15 cellular contexts compared by ENCODE assay signal in genomic region chr13:91056746-91057145, GRCh38.
DNase-seq lines count a peak whose midpoint lies in the region; ATAC-seq, FAIRE-seq and TF ChIP-seq lines count a peak whose summit lies in the region.
"Had no signal": no experiment of that assay in that cellular context is flagged by ENCODE, and none has a peak within 500 bp of the region (broad histone marks: within the 10 kb centered on the region; RNA-seq: fewer than 3 reads in every experiment).

No MANE protein-coding gene starts in this region.

- no peak for TF ChIP-seq RAD21 in GM12878 (IDR thresholded peaks at IDR 0.05; ENCODE audit: insufficient read depth, low read depth, low read length)

- no peaks in the 10 kb centered on the region for H3K36me3 ChIP-seq in GM12878 (ENCODE audit: control insufficient read depth in 2 of 2, insufficient read depth in 2 of 2, low read length in 1 of 2)
- H3K36me3 ChIP-seq in esophagus squamous epithelium, result no peaks in the 10 kb centered on the region
- H3K36me3 ChIP-seq: brain microvascular endothelial cell, SJSA1 had no signal

- H3K27ac ChIP-seq in GM12878 (ENCODE audit: control insufficient read depth, insufficient read depth) (peak overlapping the region; percentile 58; the same call in 1 of the 2 replicates), esophagus squamous epithelium (no peak overlapping the region)
- H3K27ac ChIP-seq: brain microvascular endothelial cell, HL-60, parathyroid adenoma, SJSA1 had no signal

- intact Hi-C loops in GM12878 (cut with micrococcal nuclease; ENCODE audit: unreplicated experiment), result loop anchor here (10.0 kb wide), 1 partner anchor 462 kb away; no protein-coding TSS in a partner anchor
- intact Hi-C loops in esophagus squamous epithelium (cut with DNase I), result no loop called here

- no peaks in the 10 kb centered on the region for H3K79me2 ChIP-seq in GM12878 (ENCODE audit: control insufficient read depth, insufficient read depth, low read length)
- H3K79me2 ChIP-seq: parathyroid adenoma had no signal

- TF ChIP-seq EP300 in GM12878 (IDR thresholded peaks at IDR 0.05; ENCODE audit: borderline replicate concordance in 1 of 2, control insufficient read depth in 1 of 2, low read depth in 2 of 2, low read length in 2 of 2), result peak; percentile 30 to 33; a peak in 1 of 4 replicates

- no TSS peak for BruUV-seq in GM12878 (replicated peaks; lab: Mats Ljungman, UMichigan)

- no peaks in the 10 kb centered on the region for H3K27me3 ChIP-seq in GM12878 (replicated peaks in 1 of 2; ENCODE audit: control insufficient read depth in 2 of 2, insufficient read depth in 2 of 2, low read length in 1 of 2)
- no peaks in the 10 kb centered on the region for H3K27me3 ChIP-seq in esophagus squamous epithelium
- H3K27me3 ChIP-seq: brain microvascular endothelial cell, SJSA1 had no signal

- no peak overlapping the region for H3K9ac ChIP-seq in GM12878 (ENCODE audit: control insufficient read depth, insufficient read depth, low read length)
- H3K9ac ChIP-seq: parathyroid adenoma had no signal

- CTCF ChIA-PET in GM12878 (lab: Yijun Ruan, JAX), result interaction anchor here (0.7 to 1.7 kb wide), 7 partner anchors 8 to 529 kb away, joined by 3 to 8 read pairs (median 4); no protein-coding TSS in a partner anchor

- H3K4me1 Mint-ChIP-seq in activated T-cell treated with anti-CD3 and anti-CD28 coated beads, Interleukin-2, amount 50 U/mL, for 4 hours (ENCODE audit: low read depth), result no peaks in the 10 kb centered on the region
- H3K4me1 Mint-ChIP-seq: memory B cell had no signal

- H2AFZ ChIP-seq in GM12878 (ENCODE audit: control insufficient read depth, low read depth, low read length), result peak overlapping the region; percentile 33; the same call in 1 of the 2 replicates
- H2AFZ ChIP-seq: parathyroid adenoma had no signal

- 19% methylated on average over 2 of the region's 2 CpGs for WGBS in GM12878 (ENCODE audit: insufficient coverage, insufficient replicate concordance, low lambda C conversion rate, missing lambda C conversion rate)
- WGBS in esophagus squamous epithelium, 2 donors, result 44 to 58% methylated on average over 2 of the region's 2 CpGs

- POLR2A ChIA-PET in GM12878 (lab: Charles Lee), result no interaction called here

- SMC1A ChIA-PET in GM12878 (lab: Charles Lee; ENCODE audit: uncharacterized antibody, unreplicated experiment), result interaction anchor here (1.8 to 2.3 kb wide), 4 partner anchors 8 to 21 kb away, joined by 5 to 10 read pairs (median 8); no protein-coding TSS in a partner anchor

- peak; percentile 69 for FAIRE-seq in GM12878 (lab: Jason Lieb, UNC)

- DNase-seq in GM12878 (ENCODE audit: low read depth, low spot score) (peak; percentile 57), GM19238 (ENCODE audit: insufficient read length, low spot score) (no peak), esophagus squamous epithelium (lab: John Stamatoyannopoulos, UW) (no peak)
- no peak for DNase-seq in activated effector memory CD4-positive, alpha-beta T cell treated with Interleukin-2 at 50 U/mL for 16 hours
- DNase-seq in activated T-cell treated with anti-CD3 and anti-CD28 coated beads, Interleukin-2, amount 50 U/mL, for 4 hours, result no peak
- DNase-seq: brain microvascular endothelial cell, NCI-H510A had no signal

- no peak overlapping the region for H3K4me3 Mint-ChIP-seq in activated T-cell treated with anti-CD3 and anti-CD28 coated beads, Interleukin-2, amount 50 U/mL, for 4 hours
- H3K4me3 Mint-ChIP-seq: memory B cell, WTC11 had no signal

- H3K9me3 ChIP-seq in GM12878 (replicated peaks; ENCODE audit: control insufficient read depth, insufficient read depth, low read length), result no peaks in the 10 kb centered on the region; the same call in 2 of the 3 replicates
- no peaks in the 10 kb centered on the region for H3K9me3 ChIP-seq in esophagus squamous epithelium
- H3K9me3 ChIP-seq: SJSA1 had no signal

- H3K9me3 Mint-ChIP-seq in activated T-cell treated with anti-CD3 and anti-CD28 coated beads, Interleukin-2, amount 50 U/mL, for 4 hours, result peaks cover 5% of the 10 kb centered on the region

- no peak for TF ChIP-seq POLR2A in GM12878 (IDR thresholded peaks at IDR 0.05; ENCODE audit: low read depth, low read length)
- no peak for TF ChIP-seq POLR2A in esophagus squamous epithelium (IDR thresholded peaks at IDR 0.05)

- no peaks in the 10 kb centered on the region for H4K20me1 ChIP-seq in GM12878 (ENCODE audit: control insufficient read depth, insufficient read depth)

- in situ Hi-C loops in GM12878 (cut with MboI), result no loop called here

- H3K4me3 ChIP-seq in GM12878 (no peak overlapping the region), esophagus squamous epithelium (no peak overlapping the region)
- H3K4me3 ChIP-seq: SJSA1 had no signal

- 0 out of 2 replicates have a peak overlapping the region, but pooled peaks have one; percentile 30 for H3K4me2 ChIP-seq in GM12878 (ENCODE audit: control insufficient read depth, insufficient read depth)

- H3K36me3 Mint-ChIP-seq in activated T-cell treated with anti-CD3 and anti-CD28 coated beads, Interleukin-2, amount 50 U/mL, for 4 hours (ENCODE audit: insufficient read depth), result no peaks in the 10 kb centered on the region

- ATAC-seq in GM18873 (IDR thresholded peaks at IDR 0.05; ENCODE audit: low FRiP score, unreplicated experiment) (peak; percentile 93), GM21619 (IDR thresholded peaks at IDR 0.05; ENCODE audit: unreplicated experiment) (peak; percentile 75), HG03103 (IDR thresholded peaks at IDR 0.05; ENCODE audit: low read depth, unreplicated experiment) (peak; percentile 53), GM12878 (peak; percentile 95)
- ATAC-seq in activated T-cell treated with anti-CD3 and anti-CD28 coated beads, Interleukin-2, amount 50 U/mL, for 4 hours, result no peak
- ATAC-seq: WTC11 had no signal

- H3K4me1 ChIP-seq in GM12878 (ENCODE audit: control insufficient read depth, insufficient read depth, low read length), result no peaks in the 10 kb centered on the region
- H3K4me1 ChIP-seq in esophagus squamous epithelium, result no peaks in the 10 kb centered on the region
- H3K4me1 ChIP-seq: parathyroid adenoma, SJSA1 had no signal

- RAD21 ChIA-PET in GM12878 (lab: Charles Lee; ENCODE audit: unreplicated experiment), result interaction anchor here (1.6 kb wide), 1 partner anchor 21 kb away, joined by 5 read pairs; no protein-coding TSS in a partner anchor

- H3K27me3 Mint-ChIP-seq in activated T-cell treated with anti-CD3 and anti-CD28 coated beads, Interleukin-2, amount 50 U/mL, for 4 hours (ENCODE audit: low read depth), result no peaks in the 10 kb centered on the region
- H3K27me3 Mint-ChIP-seq: memory B cell had no signal

- TF ChIP-seq CTCF in GM12878 (IDR thresholded peaks at IDR 0.05 in 2 of 3, conservative IDR thresholded peaks at IDR 0.05 in 1 of 3; ENCODE audit: control insufficient read depth in 2 of 3, extremely low read depth in 1 of 3, insufficient read depth in 1 of 3, low read depth in 3 of 3, low read length in 3 of 3) (no peak), esophagus squamous epithelium (IDR thresholded peaks at IDR 0.05) (no peak)

TF ChIP-seq in GM12878, 131 proteins besides CTCF, POLR2A, EP300 and RAD21 (continues in another document):
- TF ChIP-seq BRCA1 (IDR thresholded peaks at IDR 0.05; ENCODE audit: low read depth, low read length), result no peak
- peak; percentile 7 for TF ChIP-seq SP1 (IDR thresholded peaks at IDR 0.05; ENCODE audit: low read depth, low read length)
- no peak for TF ChIP-seq SIX5 (IDR thresholded peaks at IDR 0.05; ENCODE audit: low read depth, low read length, severe bottlenecking)
- TF ChIP-seq RELA (IDR thresholded peaks at IDR 0.05; ENCODE audit: borderline replicate concordance, partially characterized antibody), result no peak
- no peak for TF ChIP-seq USF1 (IDR thresholded peaks at IDR 0.05; ENCODE audit: borderline replicate concordance, extremely low read length, insufficient read depth, low read depth, low read length)
- no peak for TF ChIP-seq POU2F2 (IDR thresholded peaks at IDR 0.05; ENCODE audit: borderline replicate concordance, low read depth, low read length)
- TF ChIP-seq MTA2 (IDR thresholded peaks at IDR 0.05; ENCODE audit: low read depth), result no peak
- TF ChIP-seq STAT3 (IDR thresholded peaks at IDR 0.05; ENCODE audit: low read depth, low read length), result no peak
- no peak for TF ChIP-seq BCLAF1 (IDR thresholded peaks at IDR 0.05)

Comparison
In these comparisons a context has a peak if more than half of its experiments do, and no peak if none do; other contexts are left out.
1. ATAC-seq: peak in GM18873 (single experiment), GM21619 (single experiment), HG03103 (single experiment) and GM12878 (single experiment); none in activated T-cell treated with anti-CD3 and anti-CD28 coated beads, Interleukin-2, amount 50 U/mL, for 4 hours (0 of 2).